8 cellular contexts compared by ENCODE assay signal in genomic region chr5:180026320-180026719, GRCh38. TPM values are rescaled to one million over a fixed set of nuclear protein-coding genes. Genes with fewer than 3 reads are reported as not detected.
DNase-seq lines count a peak whose midpoint lies in the region; ATAC-seq and TF ChIP-seq lines count a peak whose summit lies in the region.

No MANE protein-coding gene starts in this region.

- in situ Hi-C loops in SK-MEL-5 (cut with HindIII; ENCODE audit: low pct_unique_long_range_greater_than_20kb, low sequenced_read_pairs) = no loop called here

- H3K4me3 Mint-ChIP-seq in osteocyte (ENCODE audit: unreplicated experiment) = no peak overlapping the region
- no peak overlapping the region for H3K4me3 Mint-ChIP-seq in activated CD8-positive, alpha-beta memory T cell treated with anti-CD3 and anti-CD28 coated beads, Interleukin-2, amount 10 ng/mL, durations not matched to agents 7 days and 5 days

- no peak overlapping the region for H3K4me3 ChIP-seq in fibroblast of villous mesenchyme (ENCODE audit: low read depth, low read length)

- H3K27me3 Mint-ChIP-seq in osteocyte (ENCODE audit: unreplicated experiment) = no peaks in the 10 kb centered on the region
- no peaks in the 10 kb centered on the region for H3K27me3 Mint-ChIP-seq in activated CD8-positive, alpha-beta memory T cell treated with anti-CD3 and anti-CD28 coated beads, Interleukin-2, amount 10 ng/mL, durations not matched to agents 7 days and 5 days

- peak overlapping the region; percentile 1 for H3K27ac Mint-ChIP-seq in osteocyte (ENCODE audit: unreplicated experiment)
- no peak overlapping the region for H3K27ac Mint-ChIP-seq in activated CD8-positive, alpha-beta memory T cell treated with anti-CD3 and anti-CD28 coated beads, Interleukin-2, amount 10 ng/mL, durations not matched to agents 7 days and 5 days

- TF ChIP-seq CTCF in fibroblast of villous mesenchyme (IDR thresholded peaks at IDR 0.05; ENCODE audit: insufficient read depth, low read depth, low read length) (no peak), osteocyte (IDR thresholded peaks at IDR 0.05) (no peak)

- CTCF ChIA-PET in activated CD8-positive, alpha-beta memory T cell treated with anti-CD3 and anti-CD28 coated beads, Interleukin-2, amount 10 ng/mL, durations not matched to agents 7 days and 5 days (lab: Charles Lee) = no interaction called here

- no peaks in the 10 kb centered on the region for H3K9me3 Mint-ChIP-seq in osteocyte (ENCODE audit: unreplicated experiment)
- H3K9me3 Mint-ChIP-seq in activated CD8-positive, alpha-beta memory T cell treated with anti-CD3 and anti-CD28 coated beads, Interleukin-2, amount 10 ng/mL, durations not matched to agents 7 days and 5 days (ENCODE audit: low read depth) = no peaks in the 10 kb centered on the region

- H3K36me3 Mint-ChIP-seq in osteocyte (ENCODE audit: unreplicated experiment) = peaks cover 13% of the 10 kb centered on the region
- H3K36me3 Mint-ChIP-seq in activated CD8-positive, alpha-beta memory T cell treated with anti-CD3 and anti-CD28 coated beads, Interleukin-2, amount 10 ng/mL, durations not matched to agents 7 days and 5 days = peaks cover 1% of the 10 kb centered on the region

- DNase-seq in H4 (ENCODE audit: low spot score) (peak; percentile 86), SK-MEL-5 (ENCODE audit: low read depth, low spot score) (peak; percentile 95), fibroblast of villous mesenchyme (ENCODE audit: low read depth) (peak; percentile 16), osteocyte (ENCODE audit: extremely low spot score, unreplicated experiment) (no peak), mucosa of gallbladder (ENCODE audit: low spot score) (no peak), SKM-1 treated with dmso at 0.1 percent for 144 hours (lab: John Stamatoyannopoulos, UW; ENCODE audit: unreplicated experiment) (no peak), RPMI8226 (no peak)
- no peak for DNase-seq in activated CD8-positive, alpha-beta memory T cell treated with anti-CD3 and anti-CD28 coated beads, Interleukin-2, amount 10 ng/mL, durations not matched to agents 7 days and 5 days

- H3K4me1 Mint-ChIP-seq in osteocyte (ENCODE audit: unreplicated experiment) = peaks cover 16% of the 10 kb centered on the region
- H3K4me1 Mint-ChIP-seq in activated CD8-positive, alpha-beta memory T cell treated with anti-CD3 and anti-CD28 coated beads, Interleukin-2, amount 10 ng/mL, durations not matched to agents 7 days and 5 days = peaks cover 2% of the 10 kb centered on the region

- ATAC-seq in activated CD8-positive, alpha-beta memory T cell treated with anti-CD3 and anti-CD28 coated beads, Interleukin-2, amount 10 ng/mL, durations not matched to agents 7 days and 5 days = no peak

RNA-seq across cellular contexts. Expression of gene RNF130, which starts 45.2 kb away (rescaled TPM):
- total RNA-seq in H4 (2014; rRNA removed; shearing (Covaris generic)) = 115 and 120 TPM in 2 replicates
- 89.1 and 106 TPM in 2 replicates for total RNA-seq in SK-MEL-5 (2014; rRNA removed; shearing (Covaris generic))
- 85.1 and 94.4 TPM in 2 replicates for polyA plus RNA-seq in SK-MEL-5 (2015; cell fraction: cytosol; rRNA removed)
- 21.1 and 26.2 TPM in 2 replicates for polyA plus RNA-seq in SK-MEL-5 (2015; cell fraction: nucleus; rRNA removed)
- total RNA-seq in fibroblast of villous mesenchyme (9.7 and 12.1 TPM in 2 replicates), osteocyte (70.8 and 78.4 TPM in 2 replicates), mucosa of gallbladder (85.6 TPM)
- total RNA-seq in activated CD8-positive, alpha-beta memory T cell treated with anti-CD3 and anti-CD28 coated beads, Interleukin-2, amount 10 ng/mL, durations not matched to agents 7 days and 5 days = 1 to 10 TPM; 4.9 to 5.4 TPM

Comparison
In these comparisons a context has a peak if more than half of its experiments do, and no peak if none do; other contexts are left out.
1. DNase-seq: peak in H4 (single experiment), SK-MEL-5 (single experiment) and fibroblast of villous mesenchyme (single experiment); none in osteocyte (single experiment), mucosa of gallbladder (single experiment), SKM-1 treated with dmso at 0.1 percent for 144 hours (single experiment), activated CD8-positive, alpha-beta memory T cell treated with anti-CD3 and anti-CD28 coated beads, Interleukin-2, amount 10 ng/mL, durations not matched to agents 7 days and 5 days (single experiment) and RPMI8226 (single experiment).